In genomic region chr4:813900-814299, GRCh38 we compare ENCODE assay signal across 22 cellular contexts. TPM values are rescaled to one million over a fixed set of nuclear protein-coding genes. Genes with fewer than 3 reads are reported as not detected.
DNase-seq lines count a peak whose midpoint lies in the region; ATAC-seq, FAIRE-seq and TF ChIP-seq lines count a peak whose summit lies in the region.
"Had no signal": no experiment of that assay in that cellular context is flagged by ENCODE, and none has a peak within 500 bp of the region (broad histone marks: within the 10 kb centered on the region; RNA-seq: fewer than 3 reads in every experiment).

No MANE protein-coding gene starts in this region.

- TF ChIP-seq RAD21 in GM12878 (IDR thresholded peaks at IDR 0.05; ENCODE audit: insufficient read depth, low read depth, low read length) (peak; percentile 24; the same call in 1 of the 2 replicates), HepG2 (CRISPR knock-in tag; IDR thresholded peaks at IDR 0.05) (peak; percentile 77)

- H3K4me3 ChIP-seq in DND-41 (ENCODE audit: low read depth in 1 of 2, low read length in 2 of 2) (no peak overlapping the region), H7 (ENCODE audit: insufficient read depth, low read depth, low read length) (no peak overlapping the region), GM12878 (no peak overlapping the region), HepG2 (replicated peaks in 1 of 3; ENCODE audit: insufficient read depth in 1 of 3, low read depth in 2 of 3, low read length in 3 of 3) (no peak overlapping the region), sigmoid colon (no peak overlapping the region)
- H3K4me3 ChIP-seq: dorsolateral prefrontal cortex, thyroid gland had no signal

- H3K79me2 ChIP-seq in DND-41 (ENCODE audit: insufficient read depth, low read length) (no peaks in the 10 kb centered on the region), GM12878 (ENCODE audit: control insufficient read depth, insufficient read depth, low read length) (no peaks in the 10 kb centered on the region), HepG2 (ENCODE audit: insufficient read depth, low read length) (no peaks in the 10 kb centered on the region)

- no peak overlapping the region for H2AFZ ChIP-seq in DND-41 (ENCODE audit: low read depth, low read length)
- no peak overlapping the region for H2AFZ ChIP-seq in GM12878 (ENCODE audit: control insufficient read depth, low read depth, low read length)
- no peak overlapping the region for H2AFZ ChIP-seq in HepG2 (ENCODE audit: low read length)

- H3K4me2 ChIP-seq in DND-41 (ENCODE audit: insufficient read depth, low read length) (no peak overlapping the region), GM12878 (ENCODE audit: control insufficient read depth, insufficient read depth) (no peak overlapping the region), HepG2 (ENCODE audit: low read depth, low read length) (no peak overlapping the region)

- no peak overlapping the region for H3K9ac ChIP-seq in DND-41 (ENCODE audit: low read depth, low read length)
- no peak overlapping the region for H3K9ac ChIP-seq in GM12878 (ENCODE audit: control insufficient read depth, insufficient read depth, low read length)
- no peak overlapping the region for H3K9ac ChIP-seq in HepG2 (ENCODE audit: insufficient read depth, low read depth, low read length)

- no peak overlapping the region for H3K27ac ChIP-seq in DND-41 (ENCODE audit: low read length)
- no peak overlapping the region for H3K27ac ChIP-seq in GM12878 (ENCODE audit: control insufficient read depth, insufficient read depth)
- no peak overlapping the region for H3K27ac ChIP-seq in HepG2 (ENCODE audit: extremely low read length, insufficient read depth, low read length)
- no peak overlapping the region for H3K27ac ChIP-seq in sigmoid colon
- H3K27ac ChIP-seq: dorsolateral prefrontal cortex, epithelial cell of prostate, neutrophil, thyroid gland had no signal

- TF ChIP-seq EP300 in GM12878 (IDR thresholded peaks at IDR 0.05; ENCODE audit: borderline replicate concordance in 1 of 2, control insufficient read depth in 1 of 2, low read depth in 2 of 2, low read length in 2 of 2) = no peak
- TF ChIP-seq EP300 in HepG2 (IDR thresholded peaks at IDR 0.05; ENCODE audit: low read depth in 2 of 2, low read length in 2 of 2) = no peak
- no peak for TF ChIP-seq EP300 in HepG2 (CRISPR knock-in tag; IDR thresholded peaks at IDR 0.05; ENCODE audit: borderline replicate concordance)
- no peak for TF ChIP-seq EP300 in sigmoid colon (IDR thresholded peaks at IDR 0.05)

- H3K27me3 ChIP-seq in DND-41 (ENCODE audit: insufficient read depth, low read length, poor library complexity) (no peaks in the 10 kb centered on the region), H7 (ENCODE audit: control insufficient read depth, insufficient read depth, low read length) (peaks cover 7% of the 10 kb centered on the region), GM12878 (replicated peaks in 1 of 2; ENCODE audit: control insufficient read depth in 2 of 2, insufficient read depth in 2 of 2, low read length in 1 of 2) (no peaks in the 10 kb centered on the region; a peak in 1 of 4 replicates), HepG2 (ENCODE audit: control insufficient read depth in 1 of 2, insufficient read depth in 2 of 2, low read length in 2 of 2) (peaks cover 1 to 38% of the 10 kb centered on the region in 2 experiments), sigmoid colon (peaks cover 0 to 2% (median 2%) of the 10 kb centered on the region in 3 donors)
- H3K27me3 ChIP-seq: thyroid gland had no signal

- ATAC-seq in DND-41 (ENCODE audit: insufficient read depth, low read depth) (no peak), GM12878 (peak; percentile 72), HepG2 (peak; percentile 80)
- ATAC-seq: left lobe of liver; right cardiac atrium; stimulated activated memory B cell treated with anti-CD40 and anti-IgM and Interleukin-4, amounts not matched to agents 10 μg/mL and 1 μg/mL and 100 μg/mL, for 72 hours had no signal

- no peaks in the 10 kb centered on the region for H3K9me3 ChIP-seq in DND-41 (ENCODE audit: insufficient read depth, low read length, severe bottlenecking)
- H3K9me3 ChIP-seq in GM12878 (replicated peaks; ENCODE audit: control insufficient read depth, insufficient read depth, low read length) = no peaks in the 10 kb centered on the region
- H3K9me3 ChIP-seq in HepG2 (ENCODE audit: low read length) = no peaks in the 10 kb centered on the region
- no peaks in the 10 kb centered on the region for H3K9me3 ChIP-seq in sigmoid colon
- H3K9me3 ChIP-seq: neutrophil, thyroid gland had no signal

- RAD21 ChIA-PET in GM12878 (lab: Charles Lee; ENCODE audit: unreplicated experiment) = interaction anchor here (0.7 kb wide), 1 partner anchor 173 kb away, joined by 3 read pairs; the partner anchor contains the start of gene IDUA

- POLR2A ChIA-PET in GM12878 (lab: Charles Lee) (no interaction called here), HepG2 (lab: Yijun Ruan, JAX) (interaction anchor here (1.0 to 1.4 kb wide), 2 partner anchors 15 to 21 kb away, joined by 3 to 4 read pairs; no protein-coding TSS in a partner anchor)

- 23% methylated on average over 10 of the region's 10 CpGs for WGBS in GM12878 (ENCODE audit: insufficient coverage, insufficient replicate concordance, low lambda C conversion rate, missing lambda C conversion rate)
- WGBS in HepG2 (ENCODE audit: low lambda C conversion rate) = 31% methylated on average over 10 of the region's 10 CpGs
- WGBS in sigmoid colon, 2 donors = 60 to 66% methylated on average over 10 of the region's 10 CpGs

- in situ Hi-C loops in GM12878 (cut with MboI) (no loop called here), HepG2 (cut with HindIII; ENCODE audit: extremely low pct_ligation_motif_present, low pct_unique_long_range_greater_than_20kb) (loop anchor here (10.0 kb wide), 1 partner anchor 171 kb away; the partner anchor contains the start of gene IDUA)

- FAIRE-seq in GM12878 (lab: Jason Lieb, UNC) = no peak
- no peak for FAIRE-seq in HepG2 (lab: Jason Lieb, UNC)
- FAIRE-seq: frontal cortex, TTC549 had no signal

- intact Hi-C loops in GM12878 (cut with micrococcal nuclease; ENCODE audit: unreplicated experiment) (no loop called here), HepG2 (cut with micrococcal nuclease; ENCODE audit: unreplicated experiment) (loop anchor here (1.0 to 5.0 kb wide), 3 partner anchors 61 to 173 kb away; partner anchors contain the start of gene IDUA), sigmoid colon (cut with DNase I) (no loop called here)

- H3K4me1 ChIP-seq in DND-41 (ENCODE audit: insufficient read depth, low read length) (no peaks in the 10 kb centered on the region), GM12878 (ENCODE audit: control insufficient read depth, insufficient read depth, low read length) (no peaks in the 10 kb centered on the region), HepG2 (ENCODE audit: insufficient read depth, low read length) (peaks cover 38% of the 10 kb centered on the region), sigmoid colon (peaks cover 0 to 22% (median 19%) of the 10 kb centered on the region in 4 donors)

- DNase-seq in DND-41 = no peak
- DNase-seq in H7 = peak; percentile 83
- DNase-seq in GM12878 (ENCODE audit: low read depth, low spot score) = no peak
- DNase-seq in HepG2 (ENCODE audit: low spot score) = peak; percentile 58
- DNase-seq in iPS-NIHi11 (ENCODE audit: low spot score) = no peak
- DNase-seq in activated CD4-positive, alpha-beta T cell treated with anti-CD3 and anti-CD28 coated beads, Interleukin-2, amount 50 U/mL, for 48 hours = no peak
- no peak for DNase-seq in NK-92 (lab: John Stamatoyannopoulos, UW; ENCODE audit: unreplicated experiment)
- DNase-seq in sigmoid colon = no peak
- DNase-seq: activated CD4-positive, alpha-beta T cell treated with anti-CD3 and anti-CD28 coated beads, Interleukin-2, amount 10 ng/mL, durations not matched to agents 24 days and 14 days; activated CD8-positive, alpha-beta memory T cell treated with anti-CD3 and anti-CD28 coated beads, Interleukin-2, amount 50 U/mL, for 48 hours; activated gamma-delta T cell treated with Interleukin-2 at 50 U/mL for 16 hours; NCI-H1694; thyroid gland had no signal

- BruUV-seq in GM12878 (replicated peaks; lab: Mats Ljungman, UMichigan) = no TSS peak
- no TSS peak for BruUV-seq in HepG2 (replicated peaks; lab: Mats Ljungman, UMichigan)

- TF ChIP-seq POLR2A in GM12878 (IDR thresholded peaks at IDR 0.05; ENCODE audit: low read depth, low read length) (no peak), HepG2 (IDR thresholded peaks at IDR 0.05; ENCODE audit: insufficient read depth in 1 of 2, low read depth in 2 of 2, low read length in 2 of 2) (no peak), sigmoid colon (IDR thresholded peaks at IDR 0.05) (no peak)

- H3K36me3 ChIP-seq in DND-41 (ENCODE audit: insufficient read depth, low read length) (no peaks in the 10 kb centered on the region), H7 (replicated peaks; ENCODE audit: control insufficient read depth, insufficient read depth, low read length) (no peaks in the 10 kb centered on the region), GM12878 (ENCODE audit: control insufficient read depth in 2 of 2, insufficient read depth in 2 of 2, low read length in 1 of 2) (no peaks in the 10 kb centered on the region), HepG2 (replicated peaks in 1 of 2; ENCODE audit: control insufficient read depth in 1 of 2, insufficient read depth in 2 of 2, low read length in 2 of 2) (no peaks in the 10 kb centered on the region), sigmoid colon (no peaks in the 10 kb centered on the region)
- H3K36me3 ChIP-seq: neutrophil, thyroid gland had no signal

- SMC1A ChIA-PET in GM12878 (lab: Charles Lee; ENCODE audit: uncharacterized antibody, unreplicated experiment) = no interaction called here

- peak; percentile 14 for TF ChIP-seq CTCF in DND-41 (IDR thresholded peaks at IDR 0.05; ENCODE audit: borderline replicate concordance, extremely low read depth, low read length, poor library complexity, severe bottlenecking)
- TF ChIP-seq CTCF in GM12878 (IDR thresholded peaks at IDR 0.05 in 2 of 3, conservative IDR thresholded peaks at IDR 0.05 in 1 of 3; ENCODE audit: control insufficient read depth in 2 of 3, extremely low read depth in 1 of 3, insufficient read depth in 1 of 3, low read depth in 3 of 3, low read length in 3 of 3) = peak; percentile 10 to 34 (median 28); a peak in 4 of 6 replicates
- peak; percentile 86 for TF ChIP-seq CTCF in HepG2 (CRISPR knock-in tag; IDR thresholded peaks at IDR 0.05)
- no peak for TF ChIP-seq CTCF in sigmoid colon (IDR thresholded peaks at IDR 0.05)

- CTCF ChIA-PET in GM12878 (lab: Yijun Ruan, JAX) = interaction anchor here (2.2 kb wide), 1 partner anchor 173 kb away, joined by 8 read pairs; the partner anchor contains the start of gene IDUA
- CTCF ChIA-PET in HepG2 (lab: Yijun Ruan, JAX; ENCODE audit: low intra/inter-chr PET ratio, low total read pairs) = interaction anchor here (0.8 kb wide), 1 partner anchor 78 kb away, joined by 3 read pairs; no protein-coding TSS in a partner anchor

- H4K20me1 ChIP-seq in DND-41 (ENCODE audit: insufficient read depth, low read length) (no peaks in the 10 kb centered on the region), GM12878 (ENCODE audit: control insufficient read depth, insufficient read depth) (no peaks in the 10 kb centered on the region), HepG2 (ENCODE audit: insufficient read depth, low read length) (no peaks in the 10 kb centered on the region; the same call in 1 of the 2 replicates)

RNA-seq across cellular contexts. Expression of gene CPLX1, which starts 12.0 kb away (rescaled TPM):
- 0.15 and 0.62 TPM in 2 replicates for total RNA-seq in H7 (2014; rRNA removed; shearing (Covaris generic))
- total RNA-seq in GM12878 (2013; cell fraction: nucleolus; rRNA removed) = 0.25 TPM in 1 of 2 replicates, not detected in the other
- total RNA-seq in GM12878 (2014; rRNA removed) = 0.16 TPM in 1 of 2 replicates, not detected in the other
- 0.09 TPM in 1 of 2 replicates, not detected in the other for total RNA-seq in GM12878 (2014; rRNA removed; fragmentation: Illumina TruSeq; extraction: Trizol)
- 1.2 and 2.2 TPM in 2 replicates for total RNA-seq in GM12878 (2021)
- 0.10 TPM for polyA plus RNA-seq in GM12878 (2011; ENCODE audit: low read depth)
- polyA plus RNA-seq in GM12878 (2011; rRNA removed) = not detected in 2 replicates
- 0.06 TPM in 1 of 2 replicates, not detected in the other for polyA plus RNA-seq in GM12878 (2011; cell fraction: cytosol; rRNA removed)
- polyA plus RNA-seq in GM12878 (2011; cell fraction: nucleus; rRNA removed) = 0.12 and 0.46 TPM in 2 replicates
- polyA plus RNA-seq in GM12878 (2012) = 0.88 and 2.1 TPM in 2 replicates
- 0.04 TPM in 1 of 2 replicates, not detected in the other for polyA plus RNA-seq in GM12878 (2014; fragmentation: Illumina TruSeq; extraction: Trizol)
- polyA plus RNA-seq in GM12878 (2014; fragmentation: Nextera tagmentation; extraction: Ambion mirVana) = not detected
- 0.28 and 0.57 TPM in 2 replicates for polyA plus RNA-seq in GM12878 (2014; rRNA removed)
- polyA plus RNA-seq in GM12878 (2016; fragmentation: Nextera tagmentation; extraction: Ambion mirVana) = under 1 TPM in 1 of 2 experiments, not detected in 1; 0.13 TPM
- not detected in 2 replicates for polyA minus RNA-seq in GM12878 (2011; rRNA and poly(A)+ RNA removed)
- not detected in 2 replicates for polyA minus RNA-seq in GM12878 (2011; cell fraction: cytosol; rRNA and poly(A)+ RNA removed)
- not detected in 2 replicates for polyA minus RNA-seq in GM12878 (2011; cell fraction: nucleus; rRNA and poly(A)+ RNA removed)
- 0.18 and 0.36 TPM in 2 replicates for total RNA-seq in HepG2 (2016; rRNA removed; fragmentation: Illumina TruSeq; extraction: Trizol)
- 0.30 TPM in 1 of 2 replicates, not detected in the other for total RNA-seq in HepG2 (2016; cell fraction: cytosol; rRNA removed; fragmentation: Illumina TruSeq; extraction: Trizol; ENCODE audit: low read depth)
- 0.16 and 0.24 TPM in 2 replicates for total RNA-seq in HepG2 (2016; cell fraction: insoluble cytoplasmic fraction; rRNA removed; fragmentation: Illumina TruSeq; extraction: Trizol)
- 0.37 and 0.48 TPM in 2 replicates for total RNA-seq in HepG2 (2016; cell fraction: membrane; rRNA removed; fragmentation: Illumina TruSeq; extraction: Trizol)
- total RNA-seq in HepG2 (2016; cell fraction: nucleus; rRNA removed; fragmentation: Illumina TruSeq; extraction: Trizol) = not detected in 2 replicates
- 0.18 and 0.57 TPM in 2 replicates for polyA plus RNA-seq in HepG2 (2011; rRNA removed)
- 0.08 and 0.18 TPM in 2 replicates for polyA plus RNA-seq in HepG2 (2011; cell fraction: cytosol; rRNA removed)
- polyA plus RNA-seq in HepG2 (2011; cell fraction: nucleus; rRNA removed) = 0.58 and 0.95 TPM in 2 replicates
- polyA plus RNA-seq in HepG2 (2012) = 0.87 and 3.8 TPM in 2 replicates
- polyA plus RNA-seq in HepG2 (2016; cell fraction: cytosol; fragmentation: Illumina TruSeq; extraction: Trizol; ENCODE audit: low read depth) = 0.68 and 0.69 TPM in 2 replicates
- 0.49 and 0.90 TPM in 2 replicates for polyA plus RNA-seq in HepG2 (2016; cell fraction: insoluble cytoplasmic fraction; fragmentation: Illumina TruSeq; extraction: Trizol; ENCODE audit: low read depth)
- 0.89 and 1.3 TPM in 2 replicates for polyA plus RNA-seq in HepG2 (2016; cell fraction: membrane; fragmentation: Illumina TruSeq; extraction: Trizol; ENCODE audit: low read depth)
- 0.38 and 0.60 TPM in 2 replicates for polyA plus RNA-seq in HepG2 (2016; cell fraction: nucleus; fragmentation: Illumina TruSeq; extraction: Trizol; ENCODE audit: insufficient read depth, low read depth)
- 0.12 and 0.68 TPM in 2 replicates for polyA minus RNA-seq in HepG2 (2011; rRNA and poly(A)+ RNA removed; ENCODE audit: low replicate concordance)
- polyA minus RNA-seq in HepG2 (2011; cell fraction: cytosol; rRNA and poly(A)+ RNA removed) = 0.30 TPM in 1 of 2 replicates, not detected in the other
- polyA minus RNA-seq in HepG2 (2011; cell fraction: nucleus; rRNA and poly(A)+ RNA removed) = 0.25 TPM in 1 of 2 replicates, not detected in the other
- 1 to 10 TPM in 1 of 4 donors, under 1 TPM in 3; 0.36 to 1.7 (median 0.45) TPM for total RNA-seq in sigmoid colon
- polyA plus RNA-seq in sigmoid colon = 1 to 10 TPM in 2 of 3 donors, under 1 TPM in 1; 0.23 to 3.0 (median 2.8) TPM
- total RNA-seq: Daoy had no signal

Comparison
In these comparisons a context has a peak if more than half of its experiments do, and no peak if none do; other contexts are left out.
1. DNase-seq: peak in H7 (single experiment) and HepG2 (single experiment); none in DND-41 (single experiment), GM12878 (single experiment), iPS-NIHi11 (single experiment), activated CD4-positive, alpha-beta T cell treated with anti-CD3 and anti-CD28 coated beads, Interleukin-2, amount 50 U/mL, for 48 hours (0 of 2), NK-92 (single experiment) and sigmoid colon (single experiment).
2. CTCF ChIP-seq: peak in DND-41 (single experiment), GM12878 (3 of 3) and HepG2 (single experiment); none in sigmoid colon (0 of 4).